In genomic region chr10:13099144-13099665, GRCh38 we compare ENCODE assay signal across 8 cellular contexts. TPM values are rescaled to one million over a fixed set of nuclear protein-coding genes. Genes with fewer than 3 reads are reported as not detected.
DNase-seq lines count a peak whose midpoint lies in the region; ATAC-seq and TF ChIP-seq lines count a peak whose summit lies in the region.

No MANE protein-coding gene starts in this region.

- peak overlapping the region; percentile 99 for H2BK5ac ChIP-seq in IMR-90 (ENCODE audit: low read depth, low read length, poor library complexity, severe bottlenecking)

- peaks cover 11% of the 10 kb centered on the region for H3K9me1 ChIP-seq in IMR-90 (ENCODE audit: insufficient read depth, low read length)

- peak overlapping the region; percentile 97 for H2AK9ac ChIP-seq in IMR-90 (replicated peaks; ENCODE audit: low read depth, low read length, poor library complexity)

- peaks cover 7% of the 10 kb centered on the region for H3K79me2 ChIP-seq in parathyroid adenoma

- H3K27me3 ChIP-seq in IMR-90 (ENCODE audit: control insufficient read depth, insufficient read depth, low read length) (no peaks in the 10 kb centered on the region), RWPE2 (ENCODE audit: insufficient read depth, poor library complexity, severe bottlenecking) (no peaks in the 10 kb centered on the region), parathyroid adenoma (ENCODE audit: control insufficient read depth, insufficient read depth, low read length) (no peaks in the 10 kb centered on the region)

- peak overlapping the region; percentile 82; the same call in 1 of the 2 replicates for H3K56ac ChIP-seq in IMR-90 (ENCODE audit: extremely low read depth, insufficient read depth, low read length)

- CTCF ChIA-PET in IMR-90 (lab: Yijun Ruan, JAX) = interaction anchor here (0.6 to 1.2 kb wide), 7 partner anchors 8 to 898 kb away, joined by 3 to 5 read pairs (median 3); partner anchors contain the start of gene PRPF18

- H3K4ac ChIP-seq in IMR-90 (ENCODE audit: low read depth, low read length) = peak overlapping the region; percentile 89

- peaks cover 22 to 33% of the 10 kb centered on the region in 2 experiments for H3K79me1 ChIP-seq in IMR-90 (ENCODE audit: low read depth in 1 of 2, low read length in 2 of 2)

- peak overlapping the region; percentile 73 for H3K4me3 ChIP-seq in IMR-90 (ENCODE audit: insufficient read depth, low read depth, low read length)
- peak overlapping the region; percentile 94 for H3K4me3 ChIP-seq in RWPE2 (ENCODE audit: severe bottlenecking)
- H3K4me3 ChIP-seq in parathyroid adenoma (ENCODE audit: low read depth, low read length) = peak overlapping the region; percentile 60

- in situ Hi-C loops in IMR-90 (cut with MboI; ENCODE audit: low sequenced_read_pairs) = no loop called here

- peak overlapping the region; percentile 81 for H2BK20ac ChIP-seq in IMR-90 (ENCODE audit: low read depth, low read length)

- no peak overlapping the region; the same call in 1 of the 3 replicates for H2BK15ac ChIP-seq in IMR-90 (ENCODE audit: low read depth, low read length)

- H3K27ac ChIP-seq in IMR-90 (ENCODE audit: insufficient read depth, low read length) (peak overlapping the region; percentile 90), RWPE2 (ENCODE audit: poor library complexity, severe bottlenecking) (peak overlapping the region; percentile 61), parathyroid adenoma (peak overlapping the region; percentile 80)

- peak overlapping the region; percentile 64 for H3K14ac ChIP-seq in IMR-90 (replicated peaks; ENCODE audit: low read depth, low read length)

- peak overlapping the region; percentile 88 for H4K91ac ChIP-seq in IMR-90 (ENCODE audit: insufficient read depth, low read depth, low read length)

- peaks cover 7% of the 10 kb centered on the region for H3K4me1 ChIP-seq in IMR-90 (ENCODE audit: control insufficient read depth, insufficient read depth, low read length)
- H3K4me1 ChIP-seq in RWPE2 (ENCODE audit: insufficient read depth, poor library complexity, severe bottlenecking) = peaks cover 3% of the 10 kb centered on the region
- peaks cover 8% of the 10 kb centered on the region for H3K4me1 ChIP-seq in parathyroid adenoma

- H3K9ac ChIP-seq in IMR-90 (ENCODE audit: low read depth, low read length) (peak overlapping the region; percentile 78), parathyroid adenoma (peak overlapping the region; percentile 37)

- peak overlapping the region; percentile 58 for H3K18ac ChIP-seq in IMR-90 (ENCODE audit: low read depth, low read length)

- BruUV-seq in IMR-90 (replicated peaks; lab: Mats Ljungman, UMichigan) = no TSS peak

- H3K9me3 ChIP-seq in IMR-90 (ENCODE audit: control insufficient read depth, insufficient read depth, low read length) (no peaks in the 10 kb centered on the region), RWPE2 (ENCODE audit: severe bottlenecking) (no peaks in the 10 kb centered on the region), parathyroid adenoma (ENCODE audit: control insufficient read depth, low read length) (no peaks in the 10 kb centered on the region)

- WGBS in IMR-90 (ENCODE audit: extremely low coverage in 2 of 2, insufficient read length in 1 of 2), 2 experiments = no CpG with 5 or more reads among the region's 14 CpGs

- H3K4me2 ChIP-seq in IMR-90 (ENCODE audit: low read depth, low read length) (peak overlapping the region; percentile 92), parathyroid adenoma (ENCODE audit: low read length) (peak overlapping the region; percentile 92)

- H2AFZ ChIP-seq in IMR-90 (replicated peaks; ENCODE audit: low read length, poor library complexity) = peak overlapping the region; percentile 98
- H2AFZ ChIP-seq in parathyroid adenoma = peak overlapping the region; percentile 97

- no peak for TF ChIP-seq POLR2A in IMR-90 (IDR thresholded peaks at IDR 0.05; ENCODE audit: low read depth, low read length)

- H4K5ac ChIP-seq in IMR-90 (ENCODE audit: low read depth, low read length) = peak overlapping the region; percentile 62

- intact Hi-C loops in IMR-90 (cut with micrococcal nuclease) = loop anchor here (1.0 kb wide), 2 partner anchors 392 to 835 kb away; no protein-coding TSS in a partner anchor
- intact Hi-C loops in left cardiac atrium (cut with DNase I) = no loop called here

- ATAC-seq in GM21576 (IDR thresholded peaks at IDR 0.05; ENCODE audit: unreplicated experiment) = peak; percentile 41
- ATAC-seq in IMR-90 (ENCODE audit: low read depth) = peak; percentile 48
- peak; percentile 63 for ATAC-seq in RWPE2 (ENCODE audit: low read depth)
- peak; percentile 21 to 48 for ATAC-seq in left cardiac atrium

- TF ChIP-seq CTCF in IMR-90 (conservative IDR thresholded peaks at IDR 0.05; ENCODE audit: low read depth, low read length) (peak; percentile 53), RWPE2 (IDR thresholded peaks at IDR 0.05; ENCODE audit: poor library complexity, severe bottlenecking) (no peak), parathyroid adenoma (IDR thresholded peaks at IDR 0.05) (peak; percentile 8)

- peak overlapping the region; percentile 58; the same call in 1 of the 2 replicates for H2AK5ac ChIP-seq in IMR-90 (ENCODE audit: low read depth, low read length)

- POLR2A ChIA-PET in IMR-90 (lab: Charles Lee; ENCODE audit: unreplicated experiment) = no interaction called here

- DNase-seq in ELF-1 (ENCODE audit: low read depth, low spot score) (peak; percentile 93), IMR-90 (peak; percentile 57), RWPE2 (ENCODE audit: low spot score) (no peak), amniotic epithelial cell (ENCODE audit: low read depth) (peak; percentile 77), left cardiac atrium (no peak), NCI-H187 (lab: John Stamatoyannopoulos, UW) (no peak)

- H3K36me3 ChIP-seq in IMR-90 (ENCODE audit: control insufficient read depth, insufficient read depth, low read length) (peaks cover 2% of the 10 kb centered on the region), RWPE2 (ENCODE audit: low read depth) (peaks cover 5% of the 10 kb centered on the region; the same call in 1 of the 2 replicates), parathyroid adenoma (ENCODE audit: control insufficient read depth, insufficient read depth, low read length) (no peaks in the 10 kb centered on the region)

- no peak for TF ChIP-seq RAD21 in IMR-90 (IDR thresholded peaks at IDR 0.05; ENCODE audit: low read length)

- H4K8ac ChIP-seq in IMR-90 (ENCODE audit: low read depth in 2 of 2, low read length in 2 of 2) = peak overlapping the region; percentile 4 to 75; a peak in 3 of 4 replicates

- dilution Hi-C loops in IMR-90 (cut with HindIII; ENCODE audit: low sequenced_read_pairs, unreplicated experiment) = no loop called here

- peaks cover 11% of the 10 kb centered on the region; the same call in 1 of the 2 replicates for H4K20me1 ChIP-seq in IMR-90 (ENCODE audit: insufficient read depth, low read length)

- H2BK120ac ChIP-seq in IMR-90 (ENCODE audit: low read depth, low read length) = peak overlapping the region; percentile 94

- peak overlapping the region; percentile 61; the same call in 1 of the 2 replicates for H3K23ac ChIP-seq in IMR-90 (ENCODE audit: low read depth, low read length)

TF ChIP-seq in IMR-90, 13 proteins besides CTCF, POLR2A, EP300 and RAD21:
- no peak for TF ChIP-seq ELK1 (IDR thresholded peaks at IDR 0.05; ENCODE audit: borderline replicate concordance, low read depth, low read length)
- TF ChIP-seq MXI1 (IDR thresholded peaks at IDR 0.05; ENCODE audit: borderline replicate concordance, low read depth, low read length) = no peak
- TF ChIP-seq FOS (IDR thresholded peaks at IDR 0.05; ENCODE audit: low read depth, low read length) = no peak
- no peak for TF ChIP-seq CEBPB (IDR thresholded peaks at IDR 0.05; ENCODE audit: low read depth, low read length)
- TF ChIP-seq SMC3 (IDR thresholded peaks at IDR 0.05; ENCODE audit: low read depth, low read length) = no peak
- no peak for TF ChIP-seq RFX5 (IDR thresholded peaks at IDR 0.05; ENCODE audit: low read depth, low read length)
- TF ChIP-seq CHD1 (IDR thresholded peaks at IDR 0.05; ENCODE audit: low read depth, low read length) = no peak
- no peak for TF ChIP-seq MAZ (IDR thresholded peaks at IDR 0.05; ENCODE audit: borderline replicate concordance, low read depth, low read length)
- TF ChIP-seq RCOR1 (IDR thresholded peaks at IDR 0.05; ENCODE audit: insufficient replicate concordance, low read length) = no peak
- no peak for TF ChIP-seq USF2 (IDR thresholded peaks at IDR 0.05; ENCODE audit: low read depth, low read length)
- TF ChIP-seq BHLHE40 (IDR thresholded peaks at IDR 0.05; ENCODE audit: low read depth, low read length) = no peak
- TF ChIP-seq MAFK (IDR thresholded peaks at IDR 0.05; ENCODE audit: low read depth, low read length) = no peak
- TF ChIP-seq NFE2L2 (IDR thresholded peaks at IDR 0.05; ENCODE audit: low read depth, low read length) = no peak

RNA-seq across cellular contexts. Expression of gene OPTN, which starts 0.8 kb away (rescaled TPM):
- 34.8 and 56.9 TPM in 2 replicates for total RNA-seq in IMR-90 (2012; rRNA removed)
- 39.1 and 41.4 TPM in 2 replicates for polyA plus RNA-seq in IMR-90 (2012; rRNA removed)
- 10.2 and 14.9 TPM in 2 replicates for polyA plus RNA-seq in IMR-90 (2012; cell fraction: cytosol; rRNA removed)
- polyA plus RNA-seq in IMR-90 (2012; cell fraction: nucleus; rRNA removed; ENCODE audit: low replicate concordance) = 7.7 and 46.9 TPM in 2 replicates
- total RNA-seq in left cardiac atrium = 100 to 1,000 TPM in 1 of 2 donors, 10 to 100 TPM in 1; 95.1 to 123 TPM

Comparison
In these comparisons a context has a peak if more than half of its experiments do, and no peak if none do; other contexts are left out.
1. DNase-seq: peak in ELF-1 (single experiment), IMR-90 (single experiment) and amniotic epithelial cell (single experiment); none in RWPE2 (single experiment), left cardiac atrium (single experiment) and NCI-H187 (0 of 2).
2. Peak in every context shown above with its lines, with median percentiles within 50 percentile points of each other: ATAC-seq, H3K27ac ChIP-seq and H3K4me3 ChIP-seq.